Comparison of ENCODE assay signal across 26 cellular contexts in genomic region chr3:54079314-54079713, GRCh38. TPM values are rescaled to one million over a fixed set of nuclear protein-coding genes. Genes with fewer than 3 reads are reported as not detected.
"Had no signal": no experiment of that assay in that cellular context is flagged by ENCODE, and none has a peak within 500 bp of the region (broad histone marks: within the 10 kb centered on the region; RNA-seq: fewer than 3 reads in every experiment).

No MANE protein-coding gene starts in this region.

- H3K9me3 ChIP-seq: adrenal gland had no signal

- DNase-seq: activated CD4-positive, alpha-beta memory T cell treated with anti-CD3 and anti-CD28 coated beads, Interleukin-2, amount 10 ng/mL, durations not matched to agents 7 days and 5 days; activated CD4-positive, alpha-beta T cell treated with anti-CD3 and anti-CD28 coated beads for 36 hours; activated CD4-positive, alpha-beta T cell treated with anti-CD3 and anti-CD28 coated beads, Interleukin-2, amount 50 U/mL, for 1 hour; activated naive CD4-positive, alpha-beta T cell treated with anti-CD3 and anti-CD28 coated beads, Interleukin-2, amount 50 U/mL, for 16 hours; activated naive CD8-positive, alpha-beta T cell treated with anti-CD3 and anti-CD28 coated beads, Interleukin-2, amount 10 ng/mL, durations not matched to agents 7 days and 5 days; activated T-cell treated with anti-CD3 and anti-CD28 coated beads for 4 hours; activated T-cell treated with anti-CD3 and anti-CD28 coated beads, Interleukin-2, amount 50 U/mL, for 48 hours; adrenal gland; anterior cingulate cortex; Kasumi-1; KBM-7; NCI-H1105 treated with DMSO at 0.1 percent for 48 hours; NCI-H1436 treated with DMSO at 0.1 percent for 48 hours; NCI-H187; NCI-H2081; NCI-H510A treated with DMSO at 0.1 percent for 48 hours; NCI-H69; NK-92 treated with Interleukin-12 subunit alpha and Interleukin-12 subunit beta, amount 100 ng/mL, for 24 hours; OCI-M1; RPMI8226; T-helper 1 cell had no signal

- H3K4me1 ChIP-seq: adrenal gland had no signal

- H3K27ac ChIP-seq: adrenal gland, SK-N-MC, VCaP had no signal

- H3K36me3 ChIP-seq: adrenal gland had no signal

- H3K4me3 ChIP-seq: adrenal gland, SK-N-MC had no signal

RNA-seq across cellular contexts. Expression of gene CACNA2D3, which starts 43.0 kb away (rescaled TPM):
- total RNA-seq: activated CD4-positive, alpha-beta memory T cell treated with anti-CD3 and anti-CD28 coated beads, Interleukin-2, amount 10 ng/mL, durations not matched to agents 7 days and 5 days; activated CD4-positive, alpha-beta T cell treated with anti-CD3 and anti-CD28 coated beads for 36 hours; activated CD8-positive, alpha-beta memory T cell treated with anti-CD3 and anti-CD28 coated beads for 36 hours; activated naive CD8-positive, alpha-beta T cell treated with anti-CD3 and anti-CD28 coated beads, Interleukin-2, amount 10 ng/mL, durations not matched to agents 7 days and 5 days; activated T-helper 2 cell treated with anti-CD3 and anti-CD28 coated beads, Interferon-gamma antibody, Interleukin-2, Interleukin-4, amounts not matched to agents 10 μg/mL and 5 μg/mL and 100 μg/mL, durations not matched to agents 14 hours and 24 hours and 36 hours; T-helper 2 cell treated with Interferon-gamma antibody and Interleukin-4, amounts not matched to agents 100 ng/mL and 5 ng/mL, for 36 hours had no signal
